10 cellular contexts compared by ENCODE assay signal in the genomic region with DNA sequence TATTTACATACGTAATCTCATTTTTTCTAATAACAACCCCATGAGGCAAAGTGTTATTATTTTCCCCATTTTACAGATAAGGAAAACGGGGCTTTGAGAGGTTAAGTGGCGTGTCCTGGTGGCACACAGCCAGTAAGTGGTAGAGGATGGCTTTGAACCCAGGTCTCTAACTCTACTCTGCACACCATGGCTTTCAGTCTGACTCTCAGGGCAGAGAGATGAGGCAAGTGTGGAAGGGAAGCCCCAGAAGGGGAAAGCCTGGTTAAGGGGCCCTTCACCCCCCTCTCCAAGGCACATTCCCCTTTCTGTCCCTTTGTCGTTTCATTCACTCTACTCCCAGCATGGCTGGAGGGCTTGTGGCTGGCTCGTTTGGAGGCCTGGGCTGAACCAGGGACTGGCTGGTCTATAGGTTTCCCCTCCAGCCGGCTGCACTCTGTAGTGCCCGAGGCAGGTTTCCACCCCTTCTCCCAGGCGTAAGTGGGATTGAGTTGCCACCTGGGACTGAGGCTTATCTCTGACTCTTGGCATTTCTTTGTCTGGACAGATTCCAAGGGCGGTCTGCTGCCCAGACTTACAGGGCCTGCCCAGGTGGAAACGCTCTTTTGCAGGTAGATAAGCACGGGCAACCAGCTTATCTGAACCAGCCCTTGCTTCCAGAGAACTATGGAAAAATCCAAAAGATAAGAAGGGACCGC. TPM values are rescaled to one million over a fixed set of nuclear protein-coding genes. Genes with fewer than 3 reads are reported as not detected.
DNase-seq lines count a peak whose midpoint lies in the region; ATAC-seq and TF ChIP-seq lines count a peak whose summit lies in the region.
"Had no signal": no experiment of that assay in that cellular context is flagged by ENCODE, and none has a peak within 500 bp of the region (broad histone marks: within the 10 kb centered on the region; RNA-seq: fewer than 3 reads in every experiment).

No MANE protein-coding gene starts in this region.

- CTCF ChIA-PET in activated CD4-positive, alpha-beta memory T cell treated with anti-CD3 and anti-CD28 coated beads for 36 hours (lab: Charles Lee) = interaction anchor here (0.9 to 1.0 kb wide), 3 partner anchors 12 to 74 kb away, joined by 3 read pairs; a partner anchor contains a TSS
- CTCF ChIA-PET in activated CD4-positive, alpha-beta memory T cell treated with anti-CD3 and anti-CD28 coated beads, Interleukin-2, amount 10 ng/mL, durations not matched to agents 7 days and 5 days (lab: Charles Lee) = interaction anchor here (0.7 to 2.5 kb wide), 3 partner anchors 8 to 70 kb away, joined by 3 to 8 read pairs (median 8); a partner anchor contains a TSS
- CTCF ChIA-PET in activated CD8-positive, alpha-beta T cell treated with anti-CD3 and anti-CD28 coated beads, Interleukin-2, amount 10 ng/mL, durations not matched to agents 7 days and 5 days (lab: Charles Lee) = interaction anchor here (0.9 to 2.8 kb wide), 2 partner anchors 8 to 12 kb away, joined by 3 to 8 read pairs; a partner anchor contains a TSS

- POLR2A ChIA-PET in activated CD4-positive, alpha-beta memory T cell treated with anti-CD3 and anti-CD28 coated beads for 36 hours (lab: Charles Lee) = interaction anchor here (0.9 kb wide), 1 partner anchor 17 kb away, joined by 3 read pairs; no protein-coding TSS in a partner anchor
- POLR2A ChIA-PET in activated CD4-positive, alpha-beta memory T cell treated with anti-CD3 and anti-CD28 coated beads, Interleukin-2, amount 10 ng/mL, durations not matched to agents 7 days and 5 days (lab: Charles Lee) = no interaction called here
- POLR2A ChIA-PET in activated CD8-positive, alpha-beta T cell treated with anti-CD3 and anti-CD28 coated beads, Interleukin-2, amount 10 ng/mL, durations not matched to agents 7 days and 5 days (lab: Charles Lee) = no interaction called here

- DNase-seq in activated CD4-positive, alpha-beta memory T cell treated with anti-CD3 and anti-CD28 coated beads for 36 hours = peak; percentile 32
- no peak for DNase-seq in activated CD4-positive, alpha-beta memory T cell treated with anti-CD3 and anti-CD28 coated beads, Interleukin-2, amount 10 ng/mL, durations not matched to agents 7 days and 5 days
- DNase-seq in WERI-Rb-1 = peak; percentile 60
- peak; percentile 63 to 75 for DNase-seq in left colon
- no peak for DNase-seq in suprapubic skin (ENCODE audit: low spot score in 2 of 2)
- DNase-seq in activated CD8-positive, alpha-beta T cell treated with anti-CD3 and anti-CD28 coated beads, Interleukin-2, amount 10 ng/mL, durations not matched to agents 7 days and 5 days = no peak
- no peak for DNase-seq in activated CD4-positive, alpha-beta T cell treated with anti-CD3 and anti-CD28 coated beads for 48 hours
- DNase-seq in globus pallidus (ENCODE audit: low spot score) = no peak
- DNase-seq: NCI-H2081, SW 1271 had no signal

- H3K36me3 ChIP-seq in WERI-Rb-1 (peaks cover 81% of the 10 kb centered on the region), suprapubic skin (peaks cover 10% of the 10 kb centered on the region)

- peaks cover 2% of the 10 kb centered on the region for H3K36me3 Mint-ChIP-seq in activated CD4-positive, alpha-beta memory T cell treated with anti-CD3 and anti-CD28 coated beads for 36 hours
- peaks cover 22% of the 10 kb centered on the region for H3K36me3 Mint-ChIP-seq in activated CD4-positive, alpha-beta memory T cell treated with anti-CD3 and anti-CD28 coated beads, Interleukin-2, amount 10 ng/mL, durations not matched to agents 7 days and 5 days (ENCODE audit: low read depth)
- H3K36me3 Mint-ChIP-seq in activated CD8-positive, alpha-beta T cell treated with anti-CD3 and anti-CD28 coated beads, Interleukin-2, amount 10 ng/mL, durations not matched to agents 7 days and 5 days (ENCODE audit: low read depth) = no peaks in the 10 kb centered on the region

- TF ChIP-seq POLR2A in suprapubic skin (IDR thresholded peaks at IDR 0.05) = no peak

- intact Hi-C loops in activated CD4-positive, alpha-beta memory T cell treated with anti-CD3 and anti-CD28 coated beads for 36 hours (cut with micrococcal nuclease) = no loop called here
- intact Hi-C loops in left colon (cut with DNase I, micrococcal nuclease) = no loop called here

- no peak overlapping the region for H3K27ac Mint-ChIP-seq in activated CD4-positive, alpha-beta memory T cell treated with anti-CD3 and anti-CD28 coated beads for 36 hours
- no peak overlapping the region for H3K27ac Mint-ChIP-seq in activated CD4-positive, alpha-beta memory T cell treated with anti-CD3 and anti-CD28 coated beads, Interleukin-2, amount 10 ng/mL, durations not matched to agents 7 days and 5 days
- no peak overlapping the region for H3K27ac Mint-ChIP-seq in activated CD8-positive, alpha-beta T cell treated with anti-CD3 and anti-CD28 coated beads, Interleukin-2, amount 10 ng/mL, durations not matched to agents 7 days and 5 days

- H3K9me3 Mint-ChIP-seq in activated CD4-positive, alpha-beta memory T cell treated with anti-CD3 and anti-CD28 coated beads for 36 hours = no peaks in the 10 kb centered on the region
- H3K9me3 Mint-ChIP-seq in activated CD4-positive, alpha-beta memory T cell treated with anti-CD3 and anti-CD28 coated beads, Interleukin-2, amount 10 ng/mL, durations not matched to agents 7 days and 5 days = no peaks in the 10 kb centered on the region
- no peaks in the 10 kb centered on the region for H3K9me3 Mint-ChIP-seq in activated CD8-positive, alpha-beta T cell treated with anti-CD3 and anti-CD28 coated beads, Interleukin-2, amount 10 ng/mL, durations not matched to agents 7 days and 5 days (ENCODE audit: insufficient read depth)

- H3K4me1 Mint-ChIP-seq in activated CD4-positive, alpha-beta memory T cell treated with anti-CD3 and anti-CD28 coated beads for 36 hours (ENCODE audit: low read depth) = peaks cover 34% of the 10 kb centered on the region
- H3K4me1 Mint-ChIP-seq in activated CD4-positive, alpha-beta memory T cell treated with anti-CD3 and anti-CD28 coated beads, Interleukin-2, amount 10 ng/mL, durations not matched to agents 7 days and 5 days = peaks cover 58% of the 10 kb centered on the region
- H3K4me1 Mint-ChIP-seq in activated CD8-positive, alpha-beta T cell treated with anti-CD3 and anti-CD28 coated beads, Interleukin-2, amount 10 ng/mL, durations not matched to agents 7 days and 5 days (ENCODE audit: low read depth) = peaks cover 25% of the 10 kb centered on the region

- peak; percentile 51 for ATAC-seq in left colon
- ATAC-seq in activated CD8-positive, alpha-beta T cell treated with anti-CD3 and anti-CD28 coated beads, Interleukin-2, amount 10 ng/mL, durations not matched to agents 7 days and 5 days = no peak

- no peak overlapping the region for H3K4me3 Mint-ChIP-seq in activated CD4-positive, alpha-beta memory T cell treated with anti-CD3 and anti-CD28 coated beads for 36 hours
- H3K4me3 Mint-ChIP-seq in activated CD4-positive, alpha-beta memory T cell treated with anti-CD3 and anti-CD28 coated beads, Interleukin-2, amount 10 ng/mL, durations not matched to agents 7 days and 5 days = no peak overlapping the region
- no peak overlapping the region for H3K4me3 Mint-ChIP-seq in activated CD8-positive, alpha-beta T cell treated with anti-CD3 and anti-CD28 coated beads, Interleukin-2, amount 10 ng/mL, durations not matched to agents 7 days and 5 days

- TF ChIP-seq CTCF in WERI-Rb-1 (IDR thresholded peaks at IDR 0.05; ENCODE audit: low read depth, low read length) = no peak
- TF ChIP-seq CTCF in suprapubic skin (IDR thresholded peaks at IDR 0.05) = no peak

- H3K27me3 Mint-ChIP-seq in activated CD4-positive, alpha-beta memory T cell treated with anti-CD3 and anti-CD28 coated beads for 36 hours = no peaks in the 10 kb centered on the region
- no peaks in the 10 kb centered on the region for H3K27me3 Mint-ChIP-seq in activated CD4-positive, alpha-beta memory T cell treated with anti-CD3 and anti-CD28 coated beads, Interleukin-2, amount 10 ng/mL, durations not matched to agents 7 days and 5 days
- H3K27me3 Mint-ChIP-seq in activated CD8-positive, alpha-beta T cell treated with anti-CD3 and anti-CD28 coated beads, Interleukin-2, amount 10 ng/mL, durations not matched to agents 7 days and 5 days (ENCODE audit: low read depth) = no peaks in the 10 kb centered on the region

- H3K27ac ChIP-seq in WERI-Rb-1 (peak overlapping the region; percentile 75), suprapubic skin (peak overlapping the region; percentile 86)

- H3K4me3 ChIP-seq in WERI-Rb-1 (ENCODE audit: low read depth, low read length) (no peak overlapping the region), suprapubic skin (no peak overlapping the region)

- 54% methylated on average over 12 of the region's 12 CpGs for WGBS in suprapubic skin

- H3K4me1 ChIP-seq in suprapubic skin = peaks cover 59% of the 10 kb centered on the region

- no peak for TF ChIP-seq EP300 in suprapubic skin (IDR thresholded peaks at IDR 0.05)

- no peaks in the 10 kb centered on the region for H3K27me3 ChIP-seq in WERI-Rb-1 (ENCODE audit: insufficient read depth, low read depth, severe bottlenecking)
- H3K27me3 ChIP-seq in suprapubic skin = no peaks in the 10 kb centered on the region

- H3K9me3 ChIP-seq in WERI-Rb-1 (ENCODE audit: severe bottlenecking) (no peaks in the 10 kb centered on the region), suprapubic skin (no peaks in the 10 kb centered on the region)

RNA-seq across cellular contexts. Expression of a gene that starts 12.1 kb away (rescaled TPM):
- 10 to 100 TPM; 13.1 to 16.7 TPM for total RNA-seq in activated CD4-positive, alpha-beta memory T cell treated with anti-CD3 and anti-CD28 coated beads for 36 hours
- total RNA-seq in activated CD4-positive, alpha-beta memory T cell treated with anti-CD3 and anti-CD28 coated beads, Interleukin-2, amount 10 ng/mL, durations not matched to agents 7 days and 5 days = 10 to 100 TPM; 29.7 to 29.9 TPM
- 100 to 1,000 TPM in 1 of 2 donors, 10 to 100 TPM in 1; 97.2 to 165 TPM for total RNA-seq in left colon
- 100 to 1,000 TPM in 2 of 4 donors, 10 to 100 TPM in 2; 81.7 to 146 (median 116) TPM for total RNA-seq in suprapubic skin
- total RNA-seq in activated CD8-positive, alpha-beta T cell treated with anti-CD3 and anti-CD28 coated beads, Interleukin-2, amount 10 ng/mL, durations not matched to agents 7 days and 5 days = 10 to 100 TPM in 1 of 2 experiments, 1 to 10 TPM in 1; 8.6 to 11.2 TPM

RNA-seq across cellular contexts. Expression of a gene that starts 20.5 kb away (rescaled TPM):
- total RNA-seq in activated CD4-positive, alpha-beta memory T cell treated with anti-CD3 and anti-CD28 coated beads for 36 hours = 100 to 1,000 TPM; 162 to 170 TPM
- 100 to 1,000 TPM; 118 to 120 TPM for total RNA-seq in activated CD4-positive, alpha-beta memory T cell treated with anti-CD3 and anti-CD28 coated beads, Interleukin-2, amount 10 ng/mL, durations not matched to agents 7 days and 5 days
- total RNA-seq in left colon (100 to 1,000 TPM; 235 to 242 TPM), suprapubic skin (10 to 100 TPM; 16.2 to 41.9 (median 29.7) TPM)
- 100 to 1,000 TPM in 1 of 2 experiments, 10 to 100 TPM in 1; 92.4 to 102 TPM for total RNA-seq in activated CD8-positive, alpha-beta T cell treated with anti-CD3 and anti-CD28 coated beads, Interleukin-2, amount 10 ng/mL, durations not matched to agents 7 days and 5 days

RNA-seq across cellular contexts. Expression of a gene that starts 20.7 kb away (rescaled TPM):
- 1 to 10 TPM; 8.0 to 9.2 TPM for total RNA-seq in activated CD4-positive, alpha-beta memory T cell treated with anti-CD3 and anti-CD28 coated beads for 36 hours
- total RNA-seq in activated CD4-positive, alpha-beta memory T cell treated with anti-CD3 and anti-CD28 coated beads, Interleukin-2, amount 10 ng/mL, durations not matched to agents 7 days and 5 days = 10 to 100 TPM; 10.3 to 10.5 TPM
- 10 to 100 TPM; 19.6 to 22.3 TPM for total RNA-seq in left colon
- 1 to 10 TPM; 2.2 to 3.6 (median 2.9) TPM for total RNA-seq in suprapubic skin
- total RNA-seq in activated CD8-positive, alpha-beta T cell treated with anti-CD3 and anti-CD28 coated beads, Interleukin-2, amount 10 ng/mL, durations not matched to agents 7 days and 5 days = 10 to 100 TPM; 10.0 to 12.1 TPM

RNA-seq across cellular contexts. Expression of a gene that starts 36.1 kb away (rescaled TPM):
- under 1 TPM; 0.55 to 0.73 TPM for total RNA-seq in activated CD4-positive, alpha-beta memory T cell treated with anti-CD3 and anti-CD28 coated beads for 36 hours
- total RNA-seq in activated CD4-positive, alpha-beta memory T cell treated with anti-CD3 and anti-CD28 coated beads, Interleukin-2, amount 10 ng/mL, durations not matched to agents 7 days and 5 days = under 1 TPM; 0.45 to 0.58 TPM
- total RNA-seq in left colon = under 1 TPM; 0.47 to 0.58 TPM
- total RNA-seq in suprapubic skin = under 1 TPM in 1 of 4 donors, not detected in 3; 0.21 TPM
- total RNA-seq in activated CD8-positive, alpha-beta T cell treated with anti-CD3 and anti-CD28 coated beads, Interleukin-2, amount 10 ng/mL, durations not matched to agents 7 days and 5 days = 1 to 10 TPM in 1 of 2 experiments, not detected in 1; 1.3 TPM

RNA-seq across cellular contexts. Expression of a gene that starts 52.2 kb away (rescaled TPM):
- 10 to 100 TPM; 25.3 to 28.6 TPM for total RNA-seq in activated CD4-positive, alpha-beta memory T cell treated with anti-CD3 and anti-CD28 coated beads for 36 hours
- total RNA-seq in activated CD4-positive, alpha-beta memory T cell treated with anti-CD3 and anti-CD28 coated beads, Interleukin-2, amount 10 ng/mL, durations not matched to agents 7 days and 5 days = 10 to 100 TPM; 27.4 to 28.3 TPM
- 10 to 100 TPM; 47.8 to 57.0 TPM for total RNA-seq in left colon
- 10 to 100 TPM; 49.2 to 71.3 (median 61.4) TPM for total RNA-seq in suprapubic skin
- 10 to 100 TPM; 29.7 to 29.8 TPM for total RNA-seq in activated CD8-positive, alpha-beta T cell treated with anti-CD3 and anti-CD28 coated beads, Interleukin-2, amount 10 ng/mL, durations not matched to agents 7 days and 5 days

Comparison
In these comparisons a context has a peak if more than half of its experiments do, and no peak if none do; other contexts are left out.
1. DNase-seq: peak in activated CD4-positive, alpha-beta memory T cell treated with anti-CD3 and anti-CD28 coated beads for 36 hours (single experiment), WERI-Rb-1 (single experiment) and left colon (2 of 2); none in activated CD4-positive, alpha-beta memory T cell treated with anti-CD3 and anti-CD28 coated beads, Interleukin-2, amount 10 ng/mL, durations not matched to agents 7 days and 5 days (single experiment), suprapubic skin (0 of 2), activated CD8-positive, alpha-beta T cell treated with anti-CD3 and anti-CD28 coated beads, Interleukin-2, amount 10 ng/mL, durations not matched to agents 7 days and 5 days (single experiment), activated CD4-positive, alpha-beta T cell treated with anti-CD3 and anti-CD28 coated beads for 48 hours (single experiment) and globus pallidus (single experiment).